In the genomic region with DNA sequence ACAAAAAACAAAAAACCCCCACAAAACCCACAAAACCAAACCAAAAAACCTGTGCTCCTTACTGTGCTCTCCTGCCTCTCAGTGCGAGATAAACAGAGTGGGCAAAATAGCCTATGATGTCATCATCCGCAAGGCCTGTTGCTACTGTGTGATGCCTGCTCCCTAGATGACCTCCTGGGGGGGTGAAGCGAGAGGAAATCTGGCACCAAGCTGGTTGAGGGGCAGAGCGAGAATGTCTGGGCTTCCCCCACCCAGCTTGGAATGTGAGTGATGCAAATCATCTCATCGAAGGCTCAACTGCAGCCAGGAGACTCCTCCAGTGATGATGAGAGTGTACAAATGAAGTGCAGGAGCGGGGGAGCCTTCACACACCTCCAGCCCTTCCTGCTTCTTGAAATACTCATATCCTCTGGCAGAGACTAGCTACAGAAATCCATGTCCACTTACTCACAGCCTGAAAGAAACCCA, we compare ENCODE assay signal across 8 cellular contexts. TPM values are rescaled to one million over a fixed set of nuclear protein-coding genes. Genes with fewer than 3 reads are reported as not detected.
A peak's percentile ranks its signal among the peaks of the same experiment; 100 is the strongest.
DNase-seq lines count a peak whose midpoint lies in the region; ATAC-seq and TF ChIP-seq lines count a peak whose summit lies in the region.

No MANE protein-coding gene starts in this region.

- peak; percentile 53 for ATAC-seq in GM21825 (IDR thresholded peaks at IDR 0.05; ENCODE audit: unreplicated experiment)

- in situ Hi-C loops in GM13976 (cut with MboI; ENCODE audit: low sequenced_read_pairs, unreplicated experiment): no loop called here

- H3K4me3 ChIP-seq in foreskin fibroblast (ENCODE audit: low read depth in 1 of 2, low read length in 2 of 2): no peak overlapping the region

- DNase-seq in GM13976 (ENCODE audit: low spot score): peak; percentile 30
- DNase-seq in M059J (ENCODE audit: low read depth): peak; percentile 96
- peak; percentile 97 to 98 for DNase-seq in foreskin fibroblast
- DNase-seq in superior temporal gyrus (ENCODE audit: extremely low spot score): peak; percentile 38
- no peak for DNase-seq in NCI-H1048 (lab: John Stamatoyannopoulos, UW)
- no peak for DNase-seq in inferior parietal cortex (ENCODE audit: extremely low spot score)
- DNase-seq in cerebellar cortex (ENCODE audit: low spot score): no peak

- TF ChIP-seq CTCF in GM13976 (IDR thresholded peaks at IDR 0.05; ENCODE audit: borderline replicate concordance, control extremely low read depth, extremely low read depth, insufficient read depth, missing control alignments): no peak
- TF ChIP-seq CTCF in foreskin fibroblast (IDR thresholded peaks at IDR 0.05; ENCODE audit: low read depth, low read length): no peak

RNA-seq across cellular contexts. Expression of a gene that starts 57.7 kb away (rescaled TPM):
- 12.6 and 21.0 TPM in 2 replicates for total RNA-seq in M059J (2014; rRNA removed; shearing (Covaris generic))

Comparison
In these comparisons a context has a peak if more than half of its experiments do, and no peak if none do; other contexts are left out.
1. DNase-seq: peak in GM13976 (single experiment), M059J (single experiment), foreskin fibroblast (2 of 2) and superior temporal gyrus (single experiment); none in NCI-H1048 (single experiment), inferior parietal cortex (single experiment) and cerebellar cortex (single experiment).